Comparison of ENCODE assay signal across 10 cellular contexts in the genomic region with DNA sequence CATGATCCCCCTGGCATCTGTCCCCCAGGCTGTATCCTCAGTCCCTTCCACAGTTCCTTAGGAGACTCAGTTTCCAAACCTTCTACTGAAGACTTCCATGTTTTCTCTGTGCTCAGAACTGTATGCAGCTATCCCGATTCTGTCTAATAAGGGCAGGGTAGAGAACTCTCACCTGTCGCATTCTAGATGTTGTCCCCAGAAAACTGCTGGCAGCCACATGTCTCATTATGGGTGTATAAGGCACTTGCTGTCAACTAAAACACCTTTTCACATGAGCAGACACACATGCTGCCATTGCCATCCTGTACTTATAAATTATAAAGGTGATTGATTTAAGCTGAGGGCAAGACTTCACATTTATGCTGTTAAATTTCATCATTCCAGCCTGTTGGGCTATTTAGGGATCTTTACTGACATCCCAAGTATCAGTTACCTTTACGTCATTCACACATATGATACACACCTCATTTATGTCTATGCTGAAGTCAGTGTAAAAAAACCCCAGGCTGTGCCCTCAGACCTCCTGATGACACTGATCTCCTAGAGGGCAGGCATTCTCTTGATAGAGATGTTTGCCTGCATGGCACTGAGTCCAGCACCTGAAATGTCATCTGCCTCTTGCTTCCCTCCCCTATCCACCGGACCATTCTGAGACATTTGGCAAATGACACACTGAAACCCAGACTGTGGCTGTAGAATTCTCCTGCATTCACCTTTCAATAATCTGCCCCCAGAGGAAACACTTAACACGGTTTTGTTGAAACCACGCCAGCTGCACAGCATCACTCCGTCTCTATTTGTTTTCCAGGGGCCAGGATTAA. TPM values are rescaled to one million over a fixed set of nuclear protein-coding genes. Genes with fewer than 3 reads are reported as not detected.
A peak's percentile ranks its signal among the peaks of the same experiment; 100 is the strongest.
DNase-seq lines count a peak whose midpoint lies in the region; ATAC-seq and TF ChIP-seq lines count a peak whose summit lies in the region.
"Had no signal": no experiment of that assay in that cellular context is flagged by ENCODE, and none has a peak within 500 bp of the region (broad histone marks: within the 10 kb centered on the region; RNA-seq: fewer than 3 reads in every experiment).

No MANE protein-coding gene starts in this region.

- peak in 1 of 2 donors; percentile 8 for ATAC-seq in natural killer cell treated with Interleukin-12 subunit alpha and Interleukin-12 subunit beta and Interleukin-15 and Interleukin-18, amount 100 ng/mL, for 72 hours
- ATAC-seq in HG03457 (IDR thresholded peaks at IDR 0.05; ENCODE audit: unreplicated experiment), result no peak

- no peak overlapping the region for H3K4me3 ChIP-seq in GM06990 (replicated peaks; ENCODE audit: low read depth, low read length)
- H3K4me3 ChIP-seq: lung had no signal

- no peaks in the 10 kb centered on the region for H3K9me3 Mint-ChIP-seq in HFFc6
- no peaks in the 10 kb centered on the region for H3K9me3 Mint-ChIP-seq in activated CD4-positive, alpha-beta memory T cell treated with anti-CD3 and anti-CD28 coated beads, Interleukin-2, amount 10 ng/mL, durations not matched to agents 7 days and 5 days
- H3K9me3 Mint-ChIP-seq in natural killer cell treated with Interleukin-12 subunit alpha and Interleukin-12 subunit beta and Interleukin-15 and Interleukin-18, amount 100 ng/mL, for 72 hours, result no peaks in the 10 kb centered on the region

- peak overlapping the region; percentile 100 for H3K27ac Mint-ChIP-seq in HFFc6
- peak overlapping the region; percentile 81 for H3K27ac Mint-ChIP-seq in activated CD4-positive, alpha-beta memory T cell treated with anti-CD3 and anti-CD28 coated beads, Interleukin-2, amount 10 ng/mL, durations not matched to agents 7 days and 5 days
- peak overlapping the region; percentile 97 to 99 for H3K27ac Mint-ChIP-seq in natural killer cell treated with Interleukin-12 subunit alpha and Interleukin-12 subunit beta and Interleukin-15 and Interleukin-18, amount 100 ng/mL, for 72 hours

- H3K36me3 ChIP-seq in GM06990 (ENCODE audit: control insufficient read depth, insufficient read depth, low read length), result no peaks in the 10 kb centered on the region

- peaks cover 1% of the 10 kb centered on the region; the same call in 1 of the 2 replicates for H3K27me3 Mint-ChIP-seq in HFFc6 (ENCODE audit: insufficient read depth)
- no peaks in the 10 kb centered on the region for H3K27me3 Mint-ChIP-seq in activated CD4-positive, alpha-beta memory T cell treated with anti-CD3 and anti-CD28 coated beads, Interleukin-2, amount 10 ng/mL, durations not matched to agents 7 days and 5 days
- H3K27me3 Mint-ChIP-seq in natural killer cell treated with Interleukin-12 subunit alpha and Interleukin-12 subunit beta and Interleukin-15 and Interleukin-18, amount 100 ng/mL, for 72 hours, result no peaks in the 10 kb centered on the region

- CTCF ChIA-PET in activated CD4-positive, alpha-beta memory T cell treated with anti-CD3 and anti-CD28 coated beads, Interleukin-2, amount 10 ng/mL, durations not matched to agents 7 days and 5 days (lab: Charles Lee), result interaction anchor here (0.9 to 4.1 kb wide), 5 partner anchors 9 to 180 kb away, joined by 3 to 18 read pairs (median 4); no protein-coding TSS in a partner anchor

- peaks cover 100% of the 10 kb centered on the region for H3K4me1 Mint-ChIP-seq in HFFc6 (ENCODE audit: low read depth)
- peaks cover 41% of the 10 kb centered on the region for H3K4me1 Mint-ChIP-seq in activated CD4-positive, alpha-beta memory T cell treated with anti-CD3 and anti-CD28 coated beads, Interleukin-2, amount 10 ng/mL, durations not matched to agents 7 days and 5 days
- H3K4me1 Mint-ChIP-seq in natural killer cell treated with Interleukin-12 subunit alpha and Interleukin-12 subunit beta and Interleukin-15 and Interleukin-18, amount 100 ng/mL, for 72 hours (ENCODE audit: low read depth in 2 of 2), result peaks cover 47 to 51% of the 10 kb centered on the region in 2 donors

- peaks cover 22% of the 10 kb centered on the region for H3K36me3 Mint-ChIP-seq in HFFc6 (ENCODE audit: low read depth)
- peaks cover 7% of the 10 kb centered on the region for H3K36me3 Mint-ChIP-seq in activated CD4-positive, alpha-beta memory T cell treated with anti-CD3 and anti-CD28 coated beads, Interleukin-2, amount 10 ng/mL, durations not matched to agents 7 days and 5 days (ENCODE audit: low read depth)
- H3K36me3 Mint-ChIP-seq in natural killer cell treated with Interleukin-12 subunit alpha and Interleukin-12 subunit beta and Interleukin-15 and Interleukin-18, amount 100 ng/mL, for 72 hours, result no peaks in the 10 kb centered on the region

- POLR2A ChIA-PET in activated CD4-positive, alpha-beta memory T cell treated with anti-CD3 and anti-CD28 coated beads, Interleukin-2, amount 10 ng/mL, durations not matched to agents 7 days and 5 days (lab: Charles Lee), result interaction anchor here (5.3 kb wide), 1 partner anchor 10 kb away, joined by 30 read pairs; no protein-coding TSS in a partner anchor

- H3K27me3 ChIP-seq in GM06990 (replicated peaks; ENCODE audit: control insufficient read depth, insufficient read depth, low read length), result no peaks in the 10 kb centered on the region

- DNase-seq in GM06990 (ENCODE audit: extremely low read depth, insufficient read length), result peak; percentile 41
- no peak for DNase-seq in HFFc6
- DNase-seq in activated CD4-positive, alpha-beta memory T cell treated with anti-CD3 and anti-CD28 coated beads, Interleukin-2, amount 10 ng/mL, durations not matched to agents 7 days and 5 days, result no peak
- DNase-seq in natural killer cell treated with Interleukin-12 subunit alpha and Interleukin-12 subunit beta and Interleukin-15 and Interleukin-18, amount 100 ng/mL, for 72 hours (ENCODE audit: low spot score), result no peak
- DNase-seq in superior temporal gyrus (ENCODE audit: extremely low spot score), result no peak
- DNase-seq in GOT3 (lab: John Stamatoyannopoulos, UW), result no peak
- no peak for DNase-seq in UCSD-AML1 (lab: John Stamatoyannopoulos, UW; ENCODE audit: unreplicated experiment)
- DNase-seq: effector CD4-positive, alpha-beta T cell had no signal

- peak overlapping the region; percentile 49 for H3K4me3 Mint-ChIP-seq in HFFc6
- H3K4me3 Mint-ChIP-seq in activated CD4-positive, alpha-beta memory T cell treated with anti-CD3 and anti-CD28 coated beads, Interleukin-2, amount 10 ng/mL, durations not matched to agents 7 days and 5 days, result no peak overlapping the region
- peak overlapping the region; percentile 61 for H3K4me3 Mint-ChIP-seq in natural killer cell treated with Interleukin-12 subunit alpha and Interleukin-12 subunit beta and Interleukin-15 and Interleukin-18, amount 100 ng/mL, for 72 hours

- TF ChIP-seq CTCF in GM06990 (IDR thresholded peaks at IDR 0.05; ENCODE audit: insufficient read depth, low read length, poor library complexity, severe bottlenecking), result no peak
- no peak for TF ChIP-seq CTCF in HFFc6 (IDR thresholded peaks at IDR 0.05)

RNA-seq across cellular contexts. Expression of a gene that starts 35.8 kb away (rescaled TPM):
- total RNA-seq in HFFc6 (2021; fragmentation: NEBNext Ultra II Directional; extraction: Animal tissue kit (Norgen Biotek cat#: 25700)), result 10 to 100 TPM; 13.9 to 22.7 (median 17.2) TPM
- 10 to 100 TPM; 11.7 to 12.7 TPM for total RNA-seq in activated CD4-positive, alpha-beta memory T cell treated with anti-CD3 and anti-CD28 coated beads, Interleukin-2, amount 10 ng/mL, durations not matched to agents 7 days and 5 days
- total RNA-seq in natural killer cell treated with Interleukin-12 subunit alpha and Interleukin-12 subunit beta and Interleukin-15 and Interleukin-18, amount 100 ng/mL, for 72 hours, result 1 to 10 TPM; 6.8 to 8.3 TPM

RNA-seq across cellular contexts. Expression of a gene that starts 36.0 kb away (rescaled TPM):
- total RNA-seq in HFFc6 (2021; fragmentation: NEBNext Ultra II Directional; extraction: Animal tissue kit (Norgen Biotek cat#: 25700)), result 10 to 100 TPM; 18.6 to 21.8 (median 20.5) TPM
- 10 to 100 TPM; 25.8 to 29.1 TPM for total RNA-seq in activated CD4-positive, alpha-beta memory T cell treated with anti-CD3 and anti-CD28 coated beads, Interleukin-2, amount 10 ng/mL, durations not matched to agents 7 days and 5 days
- 10 to 100 TPM; 24.4 to 28.0 TPM for total RNA-seq in natural killer cell treated with Interleukin-12 subunit alpha and Interleukin-12 subunit beta and Interleukin-15 and Interleukin-18, amount 100 ng/mL, for 72 hours
